9 cellular contexts compared by ENCODE assay signal in the genomic region with DNA sequence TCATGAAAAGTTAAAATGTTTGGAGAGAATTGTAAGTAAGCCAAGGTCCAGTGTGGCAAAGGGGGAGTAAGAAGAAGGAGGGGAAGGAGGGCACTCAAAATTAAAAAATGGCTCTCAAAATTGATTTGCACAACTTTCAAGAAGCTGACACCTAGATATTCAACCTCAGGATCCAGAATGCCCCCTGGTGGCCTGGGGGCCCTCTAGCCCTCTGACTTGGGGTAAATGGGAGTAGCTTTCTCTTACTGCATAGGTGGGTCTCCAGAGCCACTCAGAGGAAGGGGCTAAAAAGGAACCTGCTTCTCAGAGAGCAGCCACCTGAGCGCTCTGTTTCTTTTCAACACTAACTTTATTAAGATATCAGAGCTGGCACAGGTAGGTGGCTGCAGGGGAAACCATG.
A peak's percentile ranks its signal among the peaks of the same experiment; 100 is the strongest.
DNase-seq lines count a peak whose midpoint lies in the region; ATAC-seq and TF ChIP-seq lines count a peak whose summit lies in the region.
"Had no signal": no experiment of that assay in that cellular context is flagged by ENCODE, and none has a peak within 500 bp of the region (broad histone marks: within the 10 kb centered on the region; RNA-seq: fewer than 3 reads in every experiment).

No MANE protein-coding gene starts in this region.

- 0 out of 2 replicates have a peak overlapping the region, but pooled peaks have one; percentile 1 for H2AFZ ChIP-seq in GM23338

- no peaks in the 10 kb centered on the region for H3K9me3 Mint-ChIP-seq in GM23338
- no peaks in the 10 kb centered on the region for H3K9me3 Mint-ChIP-seq in naive thymus-derived CD4-positive, alpha-beta T cell

- intact Hi-C loops in naive thymus-derived CD4-positive, alpha-beta T cell (cut with micrococcal nuclease): loop anchor here (10.0 kb wide), 1 partner anchor 1820 kb away; no protein-coding TSS in a partner anchor

- POLR2A ChIA-PET in naive thymus-derived CD4-positive, alpha-beta T cell (lab: Charles Lee): no interaction called here

- no peak overlapping the region for H3K4me3 ChIP-seq in GM23338
- no peak overlapping the region for H3K4me3 ChIP-seq in naive thymus-derived CD4-positive, alpha-beta T cell (ENCODE audit: low read length)
- H3K4me3 ChIP-seq: vagina had no signal

- DNase-seq in D341Med (ENCODE audit: low spot score): peak; percentile 52
- peak; percentile 77 for DNase-seq in GM23338 (ENCODE audit: low spot score)
- DNase-seq in NCI-H82 treated with DMSO at 0.1 percent for 48 hours (lab: John Stamatoyannopoulos, UW; ENCODE audit: unreplicated experiment): peak; percentile 59
- DNase-seq in foreskin keratinocyte: no peak
- DNase-seq in central memory CD4-positive, alpha-beta T cell: no peak
- DNase-seq in naive thymus-derived CD4-positive, alpha-beta T cell: no peak

- H3K27ac ChIP-seq in GM23338 (ENCODE audit: low read depth) (no peak overlapping the region), foreskin keratinocyte (no peak overlapping the region)
- H3K27ac ChIP-seq in naive thymus-derived CD4-positive, alpha-beta T cell (ENCODE audit: low read depth, low read length): no peak overlapping the region
- H3K27ac ChIP-seq: vagina had no signal

- peak; percentile 81 to 85 for TF ChIP-seq CTCF in GM23338 (conservative IDR thresholded peaks at IDR 0.05; ENCODE audit: low read depth in 2 of 2)
- TF ChIP-seq CTCF in foreskin keratinocyte (conservative IDR thresholded peaks at IDR 0.05): peak; percentile 34

- no peaks in the 10 kb centered on the region for H3K27me3 Mint-ChIP-seq in GM23338 (ENCODE audit: insufficient read depth, low read depth, poor library complexity)
- no peaks in the 10 kb centered on the region for H3K27me3 Mint-ChIP-seq in naive thymus-derived CD4-positive, alpha-beta T cell

- peak; percentile 99 for ATAC-seq in GM23338
- ATAC-seq in foreskin keratinocyte: no peak
- no peak for ATAC-seq in HG02763 (IDR thresholded peaks at IDR 0.05; ENCODE audit: unreplicated experiment)
- ATAC-seq in naive thymus-derived CD4-positive, alpha-beta T cell: no peak
- no peak for ATAC-seq in HG03097 (IDR thresholded peaks at IDR 0.05; ENCODE audit: low FRiP score, unreplicated experiment)

- H3K36me3 ChIP-seq in GM23338 (ENCODE audit: insufficient read depth): no peaks in the 10 kb centered on the region
- H3K36me3 ChIP-seq in naive thymus-derived CD4-positive, alpha-beta T cell (ENCODE audit: control insufficient read depth in 2 of 3, insufficient read depth in 3 of 3, low read length in 3 of 3): no peaks in the 10 kb centered on the region
- H3K36me3 ChIP-seq: vagina had no signal

- no peak overlapping the region for H3K4me3 Mint-ChIP-seq in GM23338
- H3K4me3 Mint-ChIP-seq in naive thymus-derived CD4-positive, alpha-beta T cell: no peak overlapping the region

- H3K79me2 ChIP-seq in GM23338 (replicated peaks; ENCODE audit: insufficient read depth): no peaks in the 10 kb centered on the region

- no peaks in the 10 kb centered on the region for H3K9me3 ChIP-seq in naive thymus-derived CD4-positive, alpha-beta T cell (ENCODE audit: control insufficient read depth in 2 of 3, low read length in 3 of 3)
- H3K9me3 ChIP-seq: vagina had no signal

- peaks cover 3% of the 10 kb centered on the region; the same call in 2 of the 3 replicates for H3K4me1 Mint-ChIP-seq in GM23338
- H3K4me1 Mint-ChIP-seq in naive thymus-derived CD4-positive, alpha-beta T cell: peaks cover 0 to 2% (median 0%) of the 10 kb centered on the region in 7 donors

- no peaks in the 10 kb centered on the region for H4K20me1 ChIP-seq in GM23338 (replicated peaks; ENCODE audit: insufficient read depth)

- H3K27ac Mint-ChIP-seq in GM23338: no peak overlapping the region
- no peak overlapping the region for H3K27ac Mint-ChIP-seq in naive thymus-derived CD4-positive, alpha-beta T cell

- no peak overlapping the region for H3K4me2 ChIP-seq in GM23338

- no peaks in the 10 kb centered on the region for H3F3A ChIP-seq in GM23338 (replicated peaks; ENCODE audit: low read depth)

- CTCF ChIA-PET in naive thymus-derived CD4-positive, alpha-beta T cell (lab: Charles Lee): no interaction called here

- H3K4me1 ChIP-seq in GM23338 (ENCODE audit: insufficient read depth) (no peaks in the 10 kb centered on the region), foreskin keratinocyte (no peaks in the 10 kb centered on the region)
- no peaks in the 10 kb centered on the region for H3K4me1 ChIP-seq in naive thymus-derived CD4-positive, alpha-beta T cell (ENCODE audit: control insufficient read depth in 2 of 2, insufficient read depth in 2 of 2, low read length in 2 of 2)
- H3K4me1 ChIP-seq: vagina had no signal

- H3K27me3 ChIP-seq in GM23338 (ENCODE audit: insufficient read depth) (no peaks in the 10 kb centered on the region), foreskin keratinocyte (no peaks in the 10 kb centered on the region)
- no peaks in the 10 kb centered on the region for H3K27me3 ChIP-seq in naive thymus-derived CD4-positive, alpha-beta T cell (ENCODE audit: control insufficient read depth in 2 of 2, insufficient read depth in 2 of 2, low read length in 2 of 2)
- H3K27me3 ChIP-seq: vagina had no signal

- H3K9me2 ChIP-seq in GM23338 (ENCODE audit: insufficient read depth): no peaks in the 10 kb centered on the region

- H3K36me3 Mint-ChIP-seq in GM23338 (ENCODE audit: low read depth): no peaks in the 10 kb centered on the region
- no peaks in the 10 kb centered on the region for H3K36me3 Mint-ChIP-seq in naive thymus-derived CD4-positive, alpha-beta T cell

TF ChIP-seq in GM23338, 12 proteins besides CTCF, POLR2A, EP300 and RAD21:
- TF ChIP-seq JUNB (IDR thresholded peaks at IDR 0.05; ENCODE audit: unreplicated experiment) (no peak), ETS1 (IDR thresholded peaks at IDR 0.05) (no peak), ZNF331 (CRISPR knock-in tag; IDR thresholded peaks at IDR 0.05; ENCODE audit: low read depth) (no peak), EZH2 (IDR thresholded peaks at IDR 0.05; ENCODE audit: low read depth, unreplicated experiment) (no peak), REST (IDR thresholded peaks at IDR 0.05; ENCODE audit: unreplicated experiment) (no peak), CREB1 (CRISPR knock-in tag; IDR thresholded peaks at IDR 0.05; ENCODE audit: low read depth) (no peak), ZNF114 (CRISPR knock-in tag; IDR thresholded peaks at IDR 0.05) (no peak), STAT1 (IDR thresholded peaks at IDR 0.05; ENCODE audit: unreplicated experiment) (no peak)

Comparison
In these comparisons a context has a peak if more than half of its experiments do, and no peak if none do; other contexts are left out.
1. DNase-seq: peak in D341Med (single experiment), GM23338 (single experiment) and NCI-H82 treated with DMSO at 0.1 percent for 48 hours (single experiment); none in foreskin keratinocyte (0 of 2), central memory CD4-positive, alpha-beta T cell (single experiment) and naive thymus-derived CD4-positive, alpha-beta T cell (0 of 9).